In the genomic region with DNA sequence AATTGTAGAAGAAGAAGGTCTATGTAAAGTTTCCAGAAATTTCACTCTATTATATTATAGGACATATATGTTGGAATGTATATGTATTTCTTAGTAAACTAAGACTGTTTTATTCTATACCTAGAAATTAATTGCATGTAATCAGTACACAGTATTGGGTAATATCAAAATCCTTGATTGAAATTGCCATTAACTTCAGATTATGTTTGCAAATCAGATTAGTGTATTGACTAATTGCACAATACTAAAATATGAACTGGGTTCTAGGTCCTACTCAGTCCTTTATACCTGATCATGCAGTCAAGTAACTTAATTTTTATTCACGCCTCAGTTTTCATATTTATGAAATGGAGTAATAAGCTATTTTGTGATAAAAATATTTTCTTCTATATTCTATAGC, we compare ENCODE assay signal across 34 cellular contexts.
"Had no signal": no experiment of that assay in that cellular context is flagged by ENCODE, and none has a peak within 500 bp of the region (broad histone marks: within the 10 kb centered on the region; RNA-seq: fewer than 3 reads in every experiment).

No MANE protein-coding gene starts in this region.

- H3K27me3 ChIP-seq: MG63 had no signal

- DNase-seq: Karpas-422, Kasumi-1, MG63, MM.1S, MV-4-11, NCI-H1048, NCI-H1092, NCI-H1092 treated with DMSO at 0.1 percent for 48 hours, NCI-H1105, NCI-H1105 treated with DMSO at 0.1 percent for 48 hours, NCI-H1417, NCI-H1417 treated with DMSO at 0.1 percent for 48 hours, NCI-H1436, NCI-H1436 treated with DMSO at 0.1 percent for 48 hours, NCI-H146, NCI-H1694 treated with DMSO at 0.1 percent for 48 hours, NCI-H187, NCI-H187 treated with DMSO at 0.1 percent for 48 hours, NCI-H1930, NCI-H2029, NCI-H2029 treated with DMSO at 0.1 percent for 48 hours, NCI-H2081, NCI-H2081 treated with DMSO at 0.1 percent for 48 hours, NCI-H2107, NCI-H2171, NCI-H2171 treated with DMSO at 0.1 percent for 48 hours, NCI-H2227 treated with DMSO at 0.1 percent for 48 hours, NCI-H226, NCI-H345, NCI-H446, NCI-H446 treated with DMSO at 0.1 percent for 48 hours, NCI-H510A, NCI-H510A treated with DMSO at 0.1 percent for 48 hours, NCI-H524 had no signal

- H3K36me3 ChIP-seq: MG63 had no signal

- H3K9me3 ChIP-seq: MG63 had no signal

- H3K4me3 ChIP-seq: MG63 had no signal
